8 cellular contexts compared by ENCODE assay signal in the genomic region with DNA sequence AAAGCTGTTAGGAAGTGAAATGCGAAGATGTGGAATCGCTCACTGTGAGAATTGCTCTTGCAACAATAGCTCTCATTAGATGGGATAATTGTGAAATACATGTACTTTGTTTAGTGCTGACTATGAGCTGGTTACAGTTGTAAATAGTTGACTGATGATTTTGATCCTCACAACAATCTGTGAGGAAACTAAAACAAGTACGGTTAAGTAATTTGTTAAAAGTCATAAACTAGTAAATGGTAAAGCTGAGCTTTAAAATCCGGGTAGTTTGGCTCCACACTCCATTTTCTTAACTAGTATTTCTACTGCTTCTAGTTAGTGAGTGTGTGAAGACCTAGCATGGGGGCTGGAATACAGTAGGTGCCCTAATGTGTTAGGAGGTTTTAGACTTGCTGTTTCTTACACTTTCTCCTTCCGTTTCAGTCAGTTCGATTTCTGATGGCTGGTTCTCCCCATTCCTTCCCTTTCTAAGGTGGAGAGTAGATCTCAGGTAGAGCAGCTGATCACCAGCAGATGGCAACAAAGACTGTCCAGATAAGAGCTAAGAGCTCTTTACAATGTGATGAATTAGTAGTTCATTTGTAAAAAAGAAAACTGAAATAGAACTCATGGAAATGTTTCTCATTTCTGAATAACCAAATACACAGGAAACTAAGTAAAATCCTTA. TPM values are rescaled to one million over a fixed set of nuclear protein-coding genes. Genes with fewer than 3 reads are reported as not detected.
A peak's percentile ranks its signal among the peaks of the same experiment; 100 is the strongest.
DNase-seq lines count a peak whose midpoint lies in the region; ATAC-seq and TF ChIP-seq lines count a peak whose summit lies in the region.

No MANE protein-coding gene starts in this region.

- DNase-seq in GM13977 (ENCODE audit: low spot score): peak; percentile 45
- peak; percentile 60 for DNase-seq in MM.1S
- peak; percentile 54 for DNase-seq in RPMI8226
- DNase-seq in chondrocyte (ENCODE audit: low spot score): no peak
- peak; percentile 73 for DNase-seq in mesendoderm
- DNase-seq in MG63: no peak

- H3K36me3 Mint-ChIP-seq in chondrocyte (ENCODE audit: low read depth): no peaks in the 10 kb centered on the region

- no peak overlapping the region for H3K56ac ChIP-seq in mesendoderm (ENCODE audit: low read length)

- H3K4me1 Mint-ChIP-seq in chondrocyte (ENCODE audit: low read depth): no peaks in the 10 kb centered on the region

- no peak overlapping the region for H4K8ac ChIP-seq in mesendoderm (ENCODE audit: low read depth, low read length)

- H3K9ac ChIP-seq in BLaER1: no peak overlapping the region
- H3K9ac ChIP-seq in MM.1S (ENCODE audit: low read length): no peak overlapping the region
- no peak overlapping the region for H3K9ac ChIP-seq in mesendoderm (ENCODE audit: low read length)

- H3K4me3 ChIP-seq in BLaER1 (no peak overlapping the region), MM.1S (ENCODE audit: low read length) (no peak overlapping the region), mesendoderm (ENCODE audit: low read length) (no peak overlapping the region), MG63 (no peak overlapping the region)

- no peak overlapping the region for H2AFZ ChIP-seq in MM.1S (ENCODE audit: low read length)

- H3K9me3 ChIP-seq in BLaER1 (no peaks in the 10 kb centered on the region), MM.1S (replicated peaks; ENCODE audit: insufficient read depth, low read length) (no peaks in the 10 kb centered on the region), MG63 (no peaks in the 10 kb centered on the region)

- no CpG with 5 or more reads among the region's 6 CpGs for WGBS in mesendoderm (ENCODE audit: extremely low coverage, insufficient coverage, low lambda C conversion rate)

- H3K4ac ChIP-seq in mesendoderm (ENCODE audit: low read depth, low read length): no peak overlapping the region

- peaks cover 22% of the 10 kb centered on the region for H3K27me3 Mint-ChIP-seq in chondrocyte (ENCODE audit: low read depth)

- H3K79me2 ChIP-seq in MM.1S (ENCODE audit: low read length) (no peaks in the 10 kb centered on the region), mesendoderm (ENCODE audit: control insufficient read depth, insufficient read depth, low read length) (no peaks in the 10 kb centered on the region)

- H4K5ac ChIP-seq in mesendoderm (ENCODE audit: low read length): no peak overlapping the region

- no peak overlapping the region for H3K27ac Mint-ChIP-seq in chondrocyte (ENCODE audit: unreplicated experiment)

- H3K27me3 ChIP-seq in BLaER1 (no peaks in the 10 kb centered on the region), MM.1S (replicated peaks; ENCODE audit: insufficient read depth, low read length) (no peaks in the 10 kb centered on the region), mesendoderm (ENCODE audit: insufficient read depth, low read length, poor library complexity) (no peaks in the 10 kb centered on the region), MG63 (no peaks in the 10 kb centered on the region)

- H3K23ac ChIP-seq in mesendoderm (ENCODE audit: low read length): no peak overlapping the region

- no peaks in the 10 kb centered on the region for H3K36me3 ChIP-seq in BLaER1
- H3K36me3 ChIP-seq in MM.1S (replicated peaks; ENCODE audit: insufficient read depth, low read length): no peaks in the 10 kb centered on the region
- no peaks in the 10 kb centered on the region for H3K36me3 ChIP-seq in mesendoderm (ENCODE audit: control insufficient read depth, insufficient read depth, low read length)
- no peaks in the 10 kb centered on the region for H3K36me3 ChIP-seq in MG63

- peak; percentile 57 for TF ChIP-seq CTCF in GM13977 (IDR thresholded peaks at IDR 0.05; ENCODE audit: extremely low read depth, insufficient read depth, missing control alignments)
- TF ChIP-seq CTCF in MM.1S (IDR thresholded peaks at IDR 0.05; ENCODE audit: low read length): peak; percentile 81
- peak; percentile 76 for TF ChIP-seq CTCF in chondrocyte (IDR thresholded peaks at IDR 0.05)

- in situ Hi-C loops in GM13977 (cut with MboI; ENCODE audit: low pct_unique_long_range_greater_than_20kb, low sequenced_read_pairs, unreplicated experiment): loop anchor here (10.0 to 25.0 kb wide), 3 partner anchors 121 to 374 kb away; no protein-coding TSS in a partner anchor

- H3F3A ChIP-seq in MM.1S (ENCODE audit: insufficient read depth, low read length): peaks cover 10% of the 10 kb centered on the region; the same call in 1 of the 2 replicates

- no peak for ATAC-seq in GM19463 (IDR thresholded peaks at IDR 0.05; ENCODE audit: unreplicated experiment)

- H3K4me3 Mint-ChIP-seq in chondrocyte (ENCODE audit: unreplicated experiment): no peak overlapping the region

- no peak overlapping the region for H3K18ac ChIP-seq in mesendoderm (ENCODE audit: low read length)

- H3K4me2 ChIP-seq in BLaER1: peak overlapping the region; percentile 98
- H3K4me2 ChIP-seq in MM.1S (ENCODE audit: low read depth, low read length): no peak overlapping the region
- H3K4me2 ChIP-seq in mesendoderm (ENCODE audit: low read length): no peak overlapping the region

- H3K27ac ChIP-seq in BLaER1 (no peak overlapping the region), MM.1S (ENCODE audit: low read length) (no peak overlapping the region), mesendoderm (ENCODE audit: low read depth, low read length) (no peak overlapping the region)

- H3K4me1 ChIP-seq in BLaER1 (peaks cover 46% of the 10 kb centered on the region), MM.1S (ENCODE audit: low read length) (peaks cover 11% of the 10 kb centered on the region), mesendoderm (ENCODE audit: control insufficient read depth, low read depth, low read length) (no peaks in the 10 kb centered on the region)

- H2AK5ac ChIP-seq in mesendoderm (ENCODE audit: low read length): no peak overlapping the region

- no peaks in the 10 kb centered on the region for H3K9me2 ChIP-seq in MM.1S (replicated peaks; ENCODE audit: insufficient read depth, low read length)

- no peak overlapping the region for H2BK120ac ChIP-seq in mesendoderm (ENCODE audit: low read depth, low read length)

- H4K20me1 ChIP-seq in BLaER1: 0 out of 2 replicates have a peak, but pooled peaks cover 5% of the 10 kb centered on the region
- no peaks in the 10 kb centered on the region for H4K20me1 ChIP-seq in MM.1S (ENCODE audit: insufficient read depth, low read length)

- H2BK15ac ChIP-seq in mesendoderm (replicated peaks; ENCODE audit: low read depth): no peak overlapping the region

- H3K79me1 ChIP-seq in mesendoderm (ENCODE audit: low read length): no peaks in the 10 kb centered on the region

- H2BK5ac ChIP-seq in mesendoderm (ENCODE audit: low read length): no peak overlapping the region

- H3K9me3 Mint-ChIP-seq in chondrocyte (ENCODE audit: low read depth): no peaks in the 10 kb centered on the region

RNA-seq across cellular contexts. Expression of gene CYP2R1, which starts 16.3 kb away (rescaled TPM):
- total RNA-seq in chondrocyte: 8.4 to 16.7 TPM (median 16.0 TPM) in 3 replicates
- 10.2 TPM for polyA plus RNA-seq in mesendoderm (2013, experiment 1 of 2)
- polyA plus RNA-seq in mesendoderm (2013, experiment 2 of 2): 9.2 TPM
- 5.5 and 13.7 TPM in 2 replicates for total RNA-seq in MG63 (2014; rRNA removed; shearing (Covaris generic); ENCODE audit: low replicate concordance)

Comparison
In these comparisons a context has a peak if more than half of its experiments do, and no peak if none do; other contexts are left out.
1. DNase-seq: peak in GM13977 (single experiment), MM.1S (single experiment), RPMI8226 (single experiment) and mesendoderm (single experiment); none in chondrocyte (single experiment) and MG63 (single experiment).
2. Peak in every context shown above with its lines, with median percentiles within 50 percentile points of each other: CTCF ChIP-seq.